In the genomic region with DNA sequence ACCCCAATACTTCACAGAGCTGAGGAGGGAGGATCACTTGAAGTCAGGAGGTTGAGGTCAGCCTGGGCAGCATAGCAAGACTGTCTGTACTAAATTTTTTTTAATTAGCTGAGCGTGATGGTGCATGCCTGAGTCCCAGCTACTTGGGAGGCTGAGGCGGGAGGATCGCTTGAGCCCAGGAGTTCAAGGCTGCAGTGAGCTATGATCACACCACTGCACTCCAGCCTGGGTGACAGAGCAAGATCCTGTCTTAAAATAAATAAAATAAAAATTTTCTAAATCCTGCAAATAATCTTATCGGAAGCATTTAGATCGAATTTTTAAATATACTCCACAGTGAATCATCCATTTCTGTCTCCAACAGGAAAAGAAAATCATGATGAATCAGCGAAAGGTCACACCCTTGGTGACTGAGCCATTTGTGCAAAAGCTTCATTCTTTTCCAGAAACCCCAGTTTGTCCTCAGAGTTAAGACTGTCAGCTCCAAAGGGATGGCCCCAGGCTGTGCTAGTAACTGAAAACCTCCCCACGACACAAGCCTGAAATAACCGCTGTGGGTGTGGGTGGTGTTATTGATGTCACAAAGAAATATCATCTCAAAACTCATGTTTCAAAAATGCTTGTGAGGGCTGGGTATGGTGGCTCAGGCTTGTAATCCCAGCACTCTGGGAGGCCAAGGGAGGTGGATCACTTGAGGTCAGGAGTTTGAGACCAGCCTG, we compare ENCODE assay signal across 9 cellular contexts.
DNase-seq lines count a peak whose midpoint lies in the region; ATAC-seq and TF ChIP-seq lines count a peak whose summit lies in the region.
"Had no signal": no experiment of that assay in that cellular context is flagged by ENCODE, and none has a peak within 500 bp of the region (broad histone marks: within the 10 kb centered on the region; RNA-seq: fewer than 3 reads in every experiment).

No MANE protein-coding gene starts in this region.

- H3K36me3 ChIP-seq in IMR-90 (ENCODE audit: control insufficient read depth, insufficient read depth, low read length) (no peaks in the 10 kb centered on the region), brain microvascular endothelial cell (replicated peaks) (no peaks in the 10 kb centered on the region), left lung (no peaks in the 10 kb centered on the region), mucosa of descending colon (ENCODE audit: low read depth) (no peaks in the 10 kb centered on the region)
- H3K36me3 ChIP-seq: sigmoid colon had no signal

- peak overlapping the region; percentile 12; the same call in 1 of the 3 replicates for H2BK15ac ChIP-seq in IMR-90 (ENCODE audit: low read depth, low read length)

- peak; percentile 97 for ATAC-seq in IMR-90 (ENCODE audit: low read depth)
- ATAC-seq in left lung = peak; percentile 56
- no peak for ATAC-seq in mucosa of descending colon
- ATAC-seq in HG03159 (IDR thresholded peaks at IDR 0.05; ENCODE audit: unreplicated experiment) = no peak

- H2BK5ac ChIP-seq in IMR-90 (ENCODE audit: low read depth, low read length, poor library complexity, severe bottlenecking) = peak overlapping the region; percentile 72

- TF ChIP-seq CTCF in AG10803 (conservative IDR thresholded peaks at IDR 0.05; ENCODE audit: low read length) = no peak
- no peak for TF ChIP-seq CTCF in IMR-90 (conservative IDR thresholded peaks at IDR 0.05; ENCODE audit: low read depth, low read length)
- TF ChIP-seq CTCF in brain microvascular endothelial cell (IDR thresholded peaks at IDR 0.05; ENCODE audit: low read depth, low read length, missing control alignments) = no peak
- no peak for TF ChIP-seq CTCF in left lung (IDR thresholded peaks at IDR 0.05)
- no peak for TF ChIP-seq CTCF in mucosa of descending colon (IDR thresholded peaks at IDR 0.05)
- no peak for TF ChIP-seq CTCF in GM13977 (IDR thresholded peaks at IDR 0.05; ENCODE audit: extremely low read depth, insufficient read depth, missing control alignments)

- BruUV-seq in IMR-90 (replicated peaks; lab: Mats Ljungman, UMichigan) = no TSS peak

- H3K4ac ChIP-seq in IMR-90 (ENCODE audit: low read depth, low read length) = peak overlapping the region; percentile 77

- H4K91ac ChIP-seq in IMR-90 (ENCODE audit: insufficient read depth, low read depth, low read length) = peak overlapping the region; percentile 82

- H3K14ac ChIP-seq in IMR-90 (replicated peaks; ENCODE audit: low read depth, low read length) = peak overlapping the region; percentile 60

- dilution Hi-C loops in IMR-90 (cut with HindIII; ENCODE audit: low sequenced_read_pairs, unreplicated experiment) = no loop called here

- H3K4me2 ChIP-seq in IMR-90 (ENCODE audit: low read depth, low read length) = no peak overlapping the region

- H4K8ac ChIP-seq in IMR-90 (ENCODE audit: low read depth in 2 of 2, low read length in 2 of 2) = peak overlapping the region; percentile 8 to 85; a peak in 1 of 4 replicates

- peak overlapping the region; percentile 79 for H2BK120ac ChIP-seq in IMR-90 (ENCODE audit: low read depth, low read length)

- CTCF ChIA-PET in IMR-90 (lab: Yijun Ruan, JAX) = no interaction called here

- peaks cover 5% of the 10 kb centered on the region for H4K20me1 ChIP-seq in IMR-90 (ENCODE audit: insufficient read depth, low read length)

- H3K4me1 ChIP-seq in IMR-90 (ENCODE audit: control insufficient read depth, insufficient read depth, low read length) = 0 out of 2 replicates have a peak, but pooled peaks cover 2% of the 10 kb centered on the region
- no peaks in the 10 kb centered on the region for H3K4me1 ChIP-seq in left lung
- H3K4me1 ChIP-seq in mucosa of descending colon (ENCODE audit: low read depth) = no peaks in the 10 kb centered on the region
- H3K4me1 ChIP-seq: sigmoid colon had no signal

- DNase-seq in AG10803 (ENCODE audit: low read depth) = peak; percentile 96
- DNase-seq in IMR-90 = peak; percentile 98
- peak; percentile 99 for DNase-seq in brain microvascular endothelial cell
- no peak for DNase-seq in left lung
- no peak for DNase-seq in GF-D8 (lab: John Stamatoyannopoulos, UW)
- no peak for DNase-seq in mucosa of descending colon
- DNase-seq in GM13977 (ENCODE audit: low spot score) = no peak
- DNase-seq: sigmoid colon had no signal

- H2AFZ ChIP-seq in IMR-90 (replicated peaks; ENCODE audit: low read length, poor library complexity) = no peak overlapping the region

- POLR2A ChIA-PET in IMR-90 (lab: Charles Lee; ENCODE audit: unreplicated experiment) = no interaction called here

- H4K5ac ChIP-seq in IMR-90 (ENCODE audit: low read depth, low read length) = no peak overlapping the region

- in situ Hi-C loops in IMR-90 (cut with MboI; ENCODE audit: low sequenced_read_pairs) (no loop called here), brain microvascular endothelial cell (cut with HindIII; ENCODE audit: low pct_ligation_motif_present, low sequenced_read_pairs) (no loop called here), GM13977 (cut with MboI; ENCODE audit: low pct_unique_long_range_greater_than_20kb, low sequenced_read_pairs, unreplicated experiment) (no loop called here)

- no peak overlapping the region for H2AK9ac ChIP-seq in IMR-90 (replicated peaks; ENCODE audit: low read depth, low read length, poor library complexity)

- no peak overlapping the region for H3K23ac ChIP-seq in IMR-90 (ENCODE audit: low read depth, low read length)

- intact Hi-C loops in IMR-90 (cut with micrococcal nuclease) (loop anchor here (10.0 kb wide), 1 partner anchor 172 kb away; the partner anchor contains the start of gene PTPRS), left lung (cut with DNase I) (no loop called here), mucosa of descending colon (cut with DNase I, micrococcal nuclease) (no loop called here)

- H3K79me1 ChIP-seq in IMR-90 (ENCODE audit: low read depth in 1 of 2, low read length in 2 of 2) = no peaks in the 10 kb centered on the region

- H3K9me3 ChIP-seq in IMR-90 (ENCODE audit: control insufficient read depth, insufficient read depth, low read length) = no peaks in the 10 kb centered on the region
- H3K9me3 ChIP-seq in left lung = no peaks in the 10 kb centered on the region
- H3K9me3 ChIP-seq in mucosa of descending colon = no peaks in the 10 kb centered on the region
- H3K9me3 ChIP-seq: sigmoid colon had no signal

- TF ChIP-seq RAD21 in IMR-90 (IDR thresholded peaks at IDR 0.05; ENCODE audit: low read length) = no peak

- peak overlapping the region; percentile 52 for H2AK5ac ChIP-seq in IMR-90 (ENCODE audit: low read depth, low read length)

- H3K27me3 ChIP-seq in IMR-90 (ENCODE audit: control insufficient read depth, insufficient read depth, low read length) (no peaks in the 10 kb centered on the region), brain microvascular endothelial cell (replicated peaks) (no peaks in the 10 kb centered on the region), left lung (no peaks in the 10 kb centered on the region)
- H3K27me3 ChIP-seq: sigmoid colon had no signal

- 83% methylated on average over 1 of the region's 8 CpGs; no CpG with 5 or more reads in 1 of the 2 experiments for WGBS in IMR-90 (ENCODE audit: extremely low coverage in 2 of 2, insufficient read length in 1 of 2), 2 experiments

- H2BK20ac ChIP-seq in IMR-90 (ENCODE audit: low read depth, low read length) = peak overlapping the region; percentile 86; the same call in 1 of the 2 replicates

- H3K4me3 ChIP-seq in AG10803 (ENCODE audit: low read length) = no peak overlapping the region
- H3K4me3 ChIP-seq in IMR-90 (ENCODE audit: insufficient read depth, low read depth, low read length) = no peak overlapping the region
- H3K4me3 ChIP-seq in brain microvascular endothelial cell (ENCODE audit: low read depth, low read length) = no peak overlapping the region
- no peak overlapping the region for H3K4me3 ChIP-seq in left lung
- H3K4me3 ChIP-seq in mucosa of descending colon = no peak overlapping the region
- H3K4me3 ChIP-seq: sigmoid colon had no signal

- H3K9ac ChIP-seq in IMR-90 (ENCODE audit: low read depth, low read length) = no peak overlapping the region

- H3K27ac ChIP-seq in IMR-90 (ENCODE audit: insufficient read depth, low read length) (peak overlapping the region; percentile 59), brain microvascular endothelial cell (peak overlapping the region; percentile 85), left lung (no peak overlapping the region)

- H3K56ac ChIP-seq in IMR-90 (ENCODE audit: extremely low read depth, insufficient read depth, low read length) = no peak overlapping the region

- no peaks in the 10 kb centered on the region for H3K9me1 ChIP-seq in IMR-90 (ENCODE audit: insufficient read depth, low read length)

- no peak for TF ChIP-seq POLR2A in IMR-90 (IDR thresholded peaks at IDR 0.05; ENCODE audit: low read depth, low read length)

- H3K18ac ChIP-seq in IMR-90 (ENCODE audit: low read depth, low read length) = no peak overlapping the region

TF ChIP-seq in IMR-90, 13 proteins besides CTCF, POLR2A, EP300 and RAD21 (continues in another document):
- TF ChIP-seq MAZ (IDR thresholded peaks at IDR 0.05; ENCODE audit: borderline replicate concordance, low read depth, low read length) (peak; percentile 11; the same call in 1 of the 2 replicates), ELK1 (IDR thresholded peaks at IDR 0.05; ENCODE audit: borderline replicate concordance, low read depth, low read length) (no peak), MXI1 (IDR thresholded peaks at IDR 0.05; ENCODE audit: borderline replicate concordance, low read depth, low read length) (no peak), FOS (IDR thresholded peaks at IDR 0.05; ENCODE audit: low read depth, low read length) (peak; percentile 72; the same call in 1 of the 2 replicates), CEBPB (IDR thresholded peaks at IDR 0.05; ENCODE audit: low read depth, low read length) (0 out of 2 replicates have a peak, but pooled peaks have one; percentile 12), USF2 (IDR thresholded peaks at IDR 0.05; ENCODE audit: low read depth, low read length) (no peak), RCOR1 (IDR thresholded peaks at IDR 0.05; ENCODE audit: insufficient replicate concordance, low read length) (peak; percentile 79), NFE2L2 (IDR thresholded peaks at IDR 0.05; ENCODE audit: low read depth, low read length) (peak; percentile 84)

Comparison
In these comparisons a context has a peak if more than half of its experiments do, and no peak if none do; other contexts are left out.
1. DNase-seq: peak in AG10803 (single experiment), IMR-90 (single experiment) and brain microvascular endothelial cell (single experiment); none in left lung (0 of 2), GF-D8 (single experiment), mucosa of descending colon (0 of 3) and GM13977 (single experiment).
2. ATAC-seq: peak in IMR-90 (single experiment) and left lung (single experiment); none in mucosa of descending colon (single experiment) and HG03159 (single experiment).
3. H3K27ac ChIP-seq: peak in IMR-90 (single experiment) and brain microvascular endothelial cell (single experiment); none in left lung (0 of 2).